ENCODE assay signal across 5 cellular contexts in the genomic region with DNA sequence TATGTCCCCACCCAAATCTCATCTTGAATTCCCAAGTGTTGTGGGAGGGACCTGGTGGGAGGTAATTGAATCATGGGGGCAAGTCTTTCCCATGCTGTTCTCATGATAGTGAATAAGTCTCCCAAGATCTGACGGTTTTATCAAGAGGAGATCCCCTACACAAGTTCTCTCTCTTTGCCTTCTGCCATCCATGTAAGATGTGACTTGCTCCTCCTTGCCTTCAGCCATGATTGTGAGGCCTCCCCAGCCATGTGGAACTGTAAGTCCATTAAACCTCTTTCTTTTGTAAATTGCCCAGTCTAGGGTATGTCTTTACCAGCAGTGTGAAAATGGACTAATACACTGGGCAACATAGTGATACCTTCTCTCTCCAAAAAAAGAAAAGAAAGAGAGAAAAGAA. TPM values are rescaled to one million over a fixed set of nuclear protein-coding genes. Genes with fewer than 3 reads are reported as not detected.
"Had no signal": no experiment of that assay in that cellular context is flagged by ENCODE, and none has a peak within 500 bp of the region (broad histone marks: within the 10 kb centered on the region; RNA-seq: fewer than 3 reads in every experiment).

No MANE protein-coding gene starts in this region.

RNA-seq across cellular contexts. Expression of a gene that starts 21.2 kb away (rescaled TPM):
- total RNA-seq: GM23338, H1, H9, HT-29, IMR-90 had no signal
- polyA plus RNA-seq: GM23338, H1, IMR-90 had no signal
